Comparison of ENCODE assay signal across 25 cellular contexts in genomic region chr7:112266141-112266540, GRCh38. TPM values are rescaled to one million over a fixed set of nuclear protein-coding genes. Genes with fewer than 3 reads are reported as not detected.
DNase-seq lines count a peak whose midpoint lies in the region; ATAC-seq and TF ChIP-seq lines count a peak whose summit lies in the region.
"Had no signal": no experiment of that assay in that cellular context is flagged by ENCODE, and none has a peak within 500 bp of the region (broad histone marks: within the 10 kb centered on the region; RNA-seq: fewer than 3 reads in every experiment).

No MANE protein-coding gene starts in this region.

- H2AFZ ChIP-seq in Loucy (ENCODE audit: low read length) (no peak overlapping the region), smooth muscle cell (ENCODE audit: low read depth) (no peak overlapping the region)

- H3K27me3 Mint-ChIP-seq in activated T-helper 17 cell treated with anti-CD3 and anti-CD28 coated beads, Interleukin-2, amount 50 U/mL, for 72 hours = no peaks in the 10 kb centered on the region
- H3K27me3 Mint-ChIP-seq in naive thymus-derived CD4-positive, alpha-beta T cell = no peaks in the 10 kb centered on the region
- H3K27me3 Mint-ChIP-seq: B cell had no signal

- H3K27ac ChIP-seq in HEK293 (ENCODE audit: extremely low read depth, low read depth, low read length) (no peak overlapping the region), smooth muscle cell (ENCODE audit: low read depth) (no peak overlapping the region), upper lobe of right lung (no peak overlapping the region)
- no peak overlapping the region for H3K27ac ChIP-seq in naive thymus-derived CD4-positive, alpha-beta T cell (ENCODE audit: low read depth, low read length)
- H3K27ac ChIP-seq: SJCRH30 had no signal

- H3K4me2 ChIP-seq in Loucy (ENCODE audit: low read depth, low read length, poor library complexity, severe bottlenecking) (peak overlapping the region; percentile 77), smooth muscle cell (peak overlapping the region; percentile 65)

- CTCF ChIA-PET in HEK293 (lab: Yijun Ruan, JAX) = interaction anchor here (0.7 kb wide), 1 partner anchor 12 kb away, joined by 4 read pairs; no protein-coding TSS in a partner anchor
- CTCF ChIA-PET in naive thymus-derived CD4-positive, alpha-beta T cell (lab: Charles Lee) = interaction anchor here (0.7 kb wide), 1 partner anchor 39 kb away, joined by 3 read pairs; no protein-coding TSS in a partner anchor

- intact Hi-C loops in naive thymus-derived CD4-positive, alpha-beta T cell (cut with micrococcal nuclease) = no loop called here
- intact Hi-C loops in upper lobe of right lung (cut with DNase I) = no loop called here

- peaks cover 20% of the 10 kb centered on the region for H3K4me1 ChIP-seq in HEK293 (ENCODE audit: control insufficient read depth, insufficient read depth, low read length)
- H3K4me1 ChIP-seq in Loucy (ENCODE audit: insufficient read depth, low read length, poor library complexity, severe bottlenecking) = peaks cover 65% of the 10 kb centered on the region
- H3K4me1 ChIP-seq in smooth muscle cell (ENCODE audit: low read depth) = peaks cover 11% of the 10 kb centered on the region
- H3K4me1 ChIP-seq in naive thymus-derived CD4-positive, alpha-beta T cell (ENCODE audit: control insufficient read depth in 2 of 2, insufficient read depth in 2 of 2, low read length in 2 of 2) = peaks cover 0 to 4% of the 10 kb centered on the region in 2 donors
- H3K4me1 ChIP-seq in upper lobe of right lung = peaks cover 25% of the 10 kb centered on the region
- H3K4me1 ChIP-seq: SJCRH30 had no signal

- DNase-seq in smooth muscle cell (lab: John Stamatoyannopoulos, UW; ENCODE audit: unreplicated experiment) = no peak
- no peak for DNase-seq in naive thymus-derived CD4-positive, alpha-beta T cell
- no peak for DNase-seq in upper lobe of right lung
- no peak for DNase-seq in stimulated activated naive CD4-positive, alpha-beta T cell treated with Interleukin-2 at 50 U/mL for 16 hours (lab: John Stamatoyannopoulos, UW)
- DNase-seq: CD4-positive, CD25-positive, alpha-beta regulatory T cell; DMS153; DND-41; NCI-H1092; NCI-H1436; NCI-H187; NCI-H2081 treated with DMSO at 0.1 percent for 48 hours; NCI-H2171 treated with DMSO at 0.1 percent for 48 hours; NCI-H345; NCI-H524; NCI-H774; NK-92 treated with Interleukin-12 subunit alpha and Interleukin-12 subunit beta, amount 100 ng/mL, for 24 hours; SJCRH30; T-helper 2 cell had no signal

- no peaks in the 10 kb centered on the region for H3K36me3 ChIP-seq in HEK293 (ENCODE audit: control insufficient read depth in 2 of 2, insufficient read depth in 1 of 2, low read length in 2 of 2)
- no peaks in the 10 kb centered on the region for H3K36me3 ChIP-seq in Loucy (ENCODE audit: insufficient read depth, low read length)
- no peaks in the 10 kb centered on the region for H3K36me3 ChIP-seq in smooth muscle cell (ENCODE audit: low read depth)
- no peaks in the 10 kb centered on the region for H3K36me3 ChIP-seq in naive thymus-derived CD4-positive, alpha-beta T cell (ENCODE audit: control insufficient read depth in 2 of 3, insufficient read depth in 3 of 3, low read length in 3 of 3)
- H3K36me3 ChIP-seq in upper lobe of right lung = no peaks in the 10 kb centered on the region
- H3K36me3 ChIP-seq: SJCRH30 had no signal

- H4K20me1 ChIP-seq in Loucy (ENCODE audit: insufficient read depth, low read length, poor library complexity, severe bottlenecking) (peaks cover 20% of the 10 kb centered on the region), smooth muscle cell (ENCODE audit: low read depth) (peaks cover 39% of the 10 kb centered on the region)

- H3K9ac ChIP-seq in Loucy (ENCODE audit: low read depth, low read length, poor library complexity, severe bottlenecking) (no peak overlapping the region), smooth muscle cell (ENCODE audit: low read depth) (no peak overlapping the region)

- H3K4me1 Mint-ChIP-seq in activated T-helper 17 cell treated with anti-CD3 and anti-CD28 coated beads, Interleukin-2, amount 50 U/mL, for 72 hours = peaks cover 6% of the 10 kb centered on the region
- H3K4me1 Mint-ChIP-seq in naive thymus-derived CD4-positive, alpha-beta T cell = peaks cover 0 to 64% (median 37%) of the 10 kb centered on the region in 7 donors

- no peak overlapping the region for H3K4me3 Mint-ChIP-seq in activated T-helper 17 cell treated with anti-CD3 and anti-CD28 coated beads, Interleukin-2, amount 50 U/mL, for 72 hours
- no peak overlapping the region for H3K4me3 Mint-ChIP-seq in naive thymus-derived CD4-positive, alpha-beta T cell
- H3K4me3 Mint-ChIP-seq: B cell; CD4-positive, CD25-positive, alpha-beta regulatory T cell had no signal

- POLR2A ChIA-PET in HEK293 (lab: Yijun Ruan, JAX) = no interaction called here
- POLR2A ChIA-PET in naive thymus-derived CD4-positive, alpha-beta T cell (lab: Charles Lee) = interaction anchor here (0.6 kb wide), 1 partner anchor 891 kb away, joined by 4 read pairs; no protein-coding TSS in a partner anchor

- ATAC-seq in activated T-helper 17 cell treated with anti-CD3 and anti-CD28 coated beads, Interleukin-2, amount 50 U/mL, for 72 hours (replicated peaks) = no peak
- ATAC-seq in naive thymus-derived CD4-positive, alpha-beta T cell = no peak
- ATAC-seq in upper lobe of right lung = no peak
- ATAC-seq: K562, PC-3, Right ventricle myocardium inferior had no signal

- TF ChIP-seq CTCF in HEK293 (tag by site-specific recombination; IDR thresholded peaks at IDR 0.05) = no peak
- TF ChIP-seq CTCF in Loucy (conservative IDR thresholded peaks at IDR 0.05; ENCODE audit: low read length) = no peak
- TF ChIP-seq CTCF in smooth muscle cell (IDR thresholded peaks at IDR 0.05; ENCODE audit: borderline replicate concordance, insufficient read depth, poor library complexity, severe bottlenecking) = no peak
- no peak for TF ChIP-seq CTCF in upper lobe of right lung (IDR thresholded peaks at IDR 0.05)

- H3K27me3 ChIP-seq in Loucy (ENCODE audit: insufficient read depth, low read length, poor library complexity, severe bottlenecking) (no peaks in the 10 kb centered on the region), smooth muscle cell (ENCODE audit: low read depth) (no peaks in the 10 kb centered on the region), upper lobe of right lung (no peaks in the 10 kb centered on the region)
- H3K27me3 ChIP-seq in naive thymus-derived CD4-positive, alpha-beta T cell (ENCODE audit: control insufficient read depth in 2 of 2, insufficient read depth in 2 of 2, low read length in 2 of 2) = no peaks in the 10 kb centered on the region
- H3K27me3 ChIP-seq: SJCRH30 had no signal

- H3K79me2 ChIP-seq in Loucy (ENCODE audit: insufficient read depth, low read length) = peaks cover 41% of the 10 kb centered on the region
- peaks cover 21% of the 10 kb centered on the region for H3K79me2 ChIP-seq in smooth muscle cell (ENCODE audit: low read depth)

- H3K4me3 ChIP-seq in HEK293 (ENCODE audit: low read depth, low read length) = no peak overlapping the region
- peak overlapping the region; percentile 61 for H3K4me3 ChIP-seq in Loucy (ENCODE audit: low read length, poor library complexity, severe bottlenecking)
- no peak overlapping the region for H3K4me3 ChIP-seq in smooth muscle cell
- H3K4me3 ChIP-seq in naive thymus-derived CD4-positive, alpha-beta T cell (ENCODE audit: low read length) = no peak overlapping the region
- H3K4me3 ChIP-seq in upper lobe of right lung = no peak overlapping the region
- H3K4me3 ChIP-seq: K562, SJCRH30 had no signal

- H3K27ac Mint-ChIP-seq in activated T-helper 17 cell treated with anti-CD3 and anti-CD28 coated beads, Interleukin-2, amount 50 U/mL, for 72 hours = peak overlapping the region; percentile 44
- peak overlapping the region in 1 of 9 donors; percentile 4 for H3K27ac Mint-ChIP-seq in naive thymus-derived CD4-positive, alpha-beta T cell
- H3K27ac Mint-ChIP-seq: B cell had no signal

- no peaks in the 10 kb centered on the region for H3K9me2 ChIP-seq in Loucy (replicated peaks; ENCODE audit: low read depth, low read length)

- H3F3A ChIP-seq in Loucy (ENCODE audit: low read depth) = 0 out of 2 replicates have a peak, but pooled peaks cover 13% of the 10 kb centered on the region
- no peaks in the 10 kb centered on the region for H3F3A ChIP-seq in smooth muscle cell (ENCODE audit: low read depth)

- H3K36me3 Mint-ChIP-seq in activated T-helper 17 cell treated with anti-CD3 and anti-CD28 coated beads, Interleukin-2, amount 50 U/mL, for 72 hours (ENCODE audit: low read depth) = no peaks in the 10 kb centered on the region
- peaks cover 0 to 10% (median 7%) of the 10 kb centered on the region in 5 donors for H3K36me3 Mint-ChIP-seq in naive thymus-derived CD4-positive, alpha-beta T cell

- H3K9me3 ChIP-seq in HEK293 (ENCODE audit: control insufficient read depth, insufficient read depth, low read depth, low read length) (no peaks in the 10 kb centered on the region), Loucy (ENCODE audit: insufficient read depth, low read depth, low read length) (no peaks in the 10 kb centered on the region), smooth muscle cell (replicated peaks; ENCODE audit: low read depth) (no peaks in the 10 kb centered on the region), upper lobe of right lung (no peaks in the 10 kb centered on the region)
- no peaks in the 10 kb centered on the region for H3K9me3 ChIP-seq in naive thymus-derived CD4-positive, alpha-beta T cell (ENCODE audit: control insufficient read depth in 2 of 3, low read length in 3 of 3)
- H3K9me3 ChIP-seq: SJCRH30 had no signal

- no peaks in the 10 kb centered on the region for H3K9me3 Mint-ChIP-seq in activated T-helper 17 cell treated with anti-CD3 and anti-CD28 coated beads, Interleukin-2, amount 50 U/mL, for 72 hours
- H3K9me3 Mint-ChIP-seq in naive thymus-derived CD4-positive, alpha-beta T cell = peaks cover 0 to 4% (median 0%) of the 10 kb centered on the region in 11 donors

- WGBS in smooth muscle cell (ENCODE audit: low lambda C conversion rate) = 90% methylated on average over 3 of the region's 3 CpGs

RNA-seq across cellular contexts. Expression of gene ZNF277, which starts 59.6 kb away (rescaled TPM):
- total RNA-seq in activated T-helper 17 cell treated with anti-CD3 and anti-CD28 coated beads, Interleukin-2, amount 50 U/mL, for 72 hours = 10 to 100 TPM; 11.6 to 19.4 TPM
- total RNA-seq in smooth muscle cell (28.0 and 31.7 TPM in 2 replicates), upper lobe of right lung (31.0 TPM)
- polyA plus RNA-seq in smooth muscle cell = 8.4 and 8.6 TPM in 2 replicates
- 10 to 100 TPM; 19.5 to 38.8 (median 25.9) TPM for total RNA-seq in naive thymus-derived CD4-positive, alpha-beta T cell
- 10 to 100 TPM; 25.0 to 28.0 TPM for polyA plus RNA-seq in naive thymus-derived CD4-positive, alpha-beta T cell

RNA-seq across cellular contexts. Expression of gene DOCK4, which starts 59.9 kb away (rescaled TPM):
- total RNA-seq in activated T-helper 17 cell treated with anti-CD3 and anti-CD28 coated beads, Interleukin-2, amount 50 U/mL, for 72 hours = 1 to 10 TPM in 1 of 2 donors, under 1 TPM in 1; 0.50 to 1.5 TPM
- total RNA-seq in smooth muscle cell (20.5 and 32.7 TPM in 2 replicates), upper lobe of right lung (100 TPM)
- 7.4 and 7.8 TPM in 2 replicates for polyA plus RNA-seq in smooth muscle cell
- total RNA-seq in naive thymus-derived CD4-positive, alpha-beta T cell = 1 to 10 TPM in 4 of 5 experiments, under 1 TPM in 1; 0.19 to 3.1 (median 2.4) TPM
- polyA plus RNA-seq in naive thymus-derived CD4-positive, alpha-beta T cell = under 1 TPM in 1 of 2 donors, not detected in 1; 0.16 TPM
- polyA plus RNA-seq: CD4-positive, CD25-positive, alpha-beta regulatory T cell had no signal
